Comparison of ENCODE assay signal across 8 cellular contexts in the genomic region with DNA sequence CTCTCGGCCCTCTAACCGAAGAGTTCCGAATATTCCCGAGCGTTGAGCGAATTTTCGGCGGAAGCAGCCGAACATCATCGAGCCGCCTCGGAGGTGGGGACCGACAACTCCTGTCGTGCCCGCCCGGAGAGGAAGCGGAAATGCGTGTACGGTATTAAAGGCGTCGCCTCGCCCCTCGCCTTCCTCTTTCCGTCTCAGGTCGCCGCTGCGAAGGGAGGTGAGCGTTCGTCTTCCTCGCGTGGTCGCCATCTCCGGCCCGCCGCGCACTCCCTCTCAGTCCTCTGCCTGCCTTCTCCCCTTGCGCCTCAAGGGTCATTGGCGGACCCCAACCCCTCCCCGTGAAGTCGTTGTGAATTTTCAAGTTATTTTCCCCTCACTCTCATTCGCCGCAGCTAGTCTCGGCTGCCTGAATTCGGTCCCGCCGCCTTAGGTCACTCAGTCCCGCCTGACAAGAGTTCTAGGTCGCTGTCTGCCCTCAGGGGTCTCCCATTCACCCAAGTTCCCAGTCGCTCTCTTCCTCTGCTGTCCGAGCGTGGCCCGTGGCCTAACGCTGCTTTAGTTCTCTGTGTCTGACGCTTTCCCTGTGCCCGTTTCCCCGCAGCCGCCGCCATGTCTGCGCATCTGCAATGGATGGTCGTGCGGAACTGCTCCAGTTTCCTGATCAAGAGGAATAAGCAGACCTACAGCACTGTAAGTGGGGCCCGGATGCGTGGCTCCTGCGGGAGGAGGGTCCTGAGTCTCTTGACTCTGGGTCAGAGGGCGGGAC. TPM values are rescaled to one million over a fixed set of nuclear protein-coding genes. Genes with fewer than 3 reads are reported as not detected.
A peak's percentile ranks its signal among the peaks of the same experiment; 100 is the strongest.
DNase-seq lines count a peak whose midpoint lies in the region; ATAC-seq and TF ChIP-seq lines count a peak whose summit lies in the region.

A gene (plus strand): TSS at position 184 of the 766 bp plus-strand sequence. CDS start 426 bp downstream, at position 610.

- H3K4me1 Mint-ChIP-seq in activated T-cell treated with anti-CD3 and anti-CD28 coated beads, Interleukin-2, amount 50 U/mL, for 4 hours (ENCODE audit: low read depth), result peaks cover 65% of the 10 kb centered on the region

- no peak for TF ChIP-seq CTCF in Panc1 (IDR thresholded peaks at IDR 0.05)

- H3K36me3 ChIP-seq in Panc1 (ENCODE audit: control insufficient read depth, insufficient read depth, low read length) (peaks cover 22% of the 10 kb centered on the region), muscle layer of colon (ENCODE audit: insufficient read depth, low read length) (peaks cover 45% of the 10 kb centered on the region)

- BruUV-seq in Panc1 (replicated peaks; lab: Mats Ljungman, UMichigan), result TSS peak; percentile 92

- ATAC-seq in GM21515 (IDR thresholded peaks at IDR 0.05; ENCODE audit: unreplicated experiment) (peak; percentile 61), Panc1 (peak; percentile 76), esophagus mucosa (peak; percentile 81)
- ATAC-seq in activated T-cell treated with anti-CD3 and anti-CD28 coated beads, Interleukin-2, amount 50 U/mL, for 4 hours, result peak; percentile 75

- peak within 1 kb of the TSS; percentile 91 for H3K9ac ChIP-seq in muscle layer of colon (ENCODE audit: low read length)

- peak within 1 kb of the TSS; percentile 100 for H3K4me3 Mint-ChIP-seq in activated T-cell treated with anti-CD3 and anti-CD28 coated beads, Interleukin-2, amount 50 U/mL, for 4 hours

- no peaks in the 10 kb centered on the region for H3K9me3 Mint-ChIP-seq in activated T-cell treated with anti-CD3 and anti-CD28 coated beads, Interleukin-2, amount 50 U/mL, for 4 hours

- in situ Hi-C loops in Panc1 (cut with HindIII; ENCODE audit: low pct_unique_long_range_greater_than_20kb, low sequenced_read_pairs), result no loop called here

- H3K27me3 Mint-ChIP-seq in activated T-cell treated with anti-CD3 and anti-CD28 coated beads, Interleukin-2, amount 50 U/mL, for 4 hours (ENCODE audit: low read depth), result no peaks in the 10 kb centered on the region

- H3K36me3 Mint-ChIP-seq in activated T-cell treated with anti-CD3 and anti-CD28 coated beads, Interleukin-2, amount 50 U/mL, for 4 hours (ENCODE audit: insufficient read depth), result peaks cover 32% of the 10 kb centered on the region

- H3K9me3 ChIP-seq in Panc1 (ENCODE audit: control insufficient read depth, insufficient read depth, low read depth, low read length) (no peaks in the 10 kb centered on the region), muscle layer of colon (ENCODE audit: low read length) (no peaks in the 10 kb centered on the region)

- intact Hi-C loops in Panc1 (cut with micrococcal nuclease; ENCODE audit: unreplicated experiment), result no loop called here

- H3K4me3 ChIP-seq in Panc1 (ENCODE audit: low read depth in 2 of 2, low read length in 2 of 2), result peak within 1 kb of the TSS; percentile 83 to 98
- peak within 1 kb of the TSS; percentile 45 to 69 for H3K4me3 ChIP-seq in muscle layer of colon (ENCODE audit: low read depth in 1 of 2, low read length in 2 of 2)

- H3K4me1 ChIP-seq in Panc1 (ENCODE audit: control insufficient read depth, insufficient read depth, low read length) (peaks cover 45% of the 10 kb centered on the region), muscle layer of colon (ENCODE audit: insufficient read depth, low read length) (peaks cover 41% of the 10 kb centered on the region)

- CTCF ChIA-PET in Panc1 (lab: Charles Lee), result interaction anchor here (0.7 kb wide), 1 partner anchor 47 kb away, joined by 3 read pairs; no protein-coding TSS in a partner anchor

- peak within 1 kb of the TSS; percentile 97 for H3K27ac ChIP-seq in Panc1 (ENCODE audit: low read length)
- peak within 1 kb of the TSS; percentile 89 for H3K27ac ChIP-seq in muscle layer of colon (ENCODE audit: low read depth, low read length)

- DNase-seq in DMS 273 (lab: John Stamatoyannopoulos, UW; ENCODE audit: unreplicated experiment) (peak; percentile 100), HuH-7.5 (ENCODE audit: low spot score) (peak; percentile 96), Panc1 (ENCODE audit: low read depth, low spot score) (no peak)
- DNase-seq in activated T-cell treated with anti-CD3 and anti-CD28 coated beads, Interleukin-2, amount 50 U/mL, for 4 hours, result peak; percentile 97
- peak; percentile 95 to 97 for DNase-seq in stimulated activated CD8-positive, alpha-beta memory T cell treated with anti-CD3 and anti-CD28 coated beads, Interleukin-7, amount 100 ng/mL, for 4 hours (ENCODE audit: low read depth in 2 of 2)

- POLR2A ChIA-PET in Panc1 (lab: Charles Lee), result no interaction called here

- H3K27me3 ChIP-seq in Panc1 (ENCODE audit: control insufficient read depth, insufficient read depth, low read length) (no peaks in the 10 kb centered on the region), muscle layer of colon (ENCODE audit: control insufficient read depth in 1 of 2, insufficient read depth in 2 of 2, low read length in 2 of 2) (no peaks in the 10 kb centered on the region)

RNA-seq across cellular contexts. Expression of the gene that starts here (rescaled TPM):
- total RNA-seq in Panc1 (2021; ENCODE audit: unreplicated experiment), result 2,154 TPM
- 3,316 TPM for polyA plus RNA-seq in Panc1 (2012; ENCODE audit: insufficient read length)
- total RNA-seq in activated T-cell treated with anti-CD3 and anti-CD28 coated beads, Interleukin-2, amount 50 U/mL, for 4 hours, result 1,000 to 10,000 TPM; 3,242 to 3,402 (median 3,363) TPM
- total RNA-seq in esophagus mucosa, result 1,895 TPM
